6 cellular contexts compared by ENCODE assay signal in the genomic region with DNA sequence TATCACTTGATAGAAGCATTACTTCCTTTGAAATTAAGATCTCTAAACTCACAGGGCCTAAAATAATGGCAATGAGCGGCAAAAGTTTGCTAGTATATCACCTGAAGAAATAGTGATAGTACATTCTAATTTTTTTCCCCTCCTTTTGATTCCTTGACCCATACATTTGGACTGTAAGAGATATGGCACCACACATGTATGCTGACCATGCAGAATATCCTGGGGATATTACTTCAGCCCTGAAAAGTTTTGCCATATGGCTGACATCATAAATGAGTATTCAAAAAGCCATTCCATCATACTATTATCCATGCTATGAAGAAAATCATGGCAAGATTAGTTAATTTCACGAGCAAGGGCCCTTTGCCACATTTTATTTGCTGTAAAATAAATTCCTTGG.
DNase-seq lines count a peak whose midpoint lies in the region; ATAC-seq, FAIRE-seq and TF ChIP-seq lines count a peak whose summit lies in the region.
"Not testable (repeated sequence)": the region's sequence is repeated elsewhere in the genome, so short reads cannot be mapped to it uniquely, and the experiment has no call there.

No MANE protein-coding gene starts in this region.

- H3K14ac ChIP-seq in IMR-90 (replicated peaks; ENCODE audit: low read depth, low read length): not testable (repeated sequence)

- POLR2A ChIA-PET in A549 (lab: Yijun Ruan, JAX); IMR-90 (lab: Charles Lee; ENCODE audit: unreplicated experiment); K562 (lab: Yijun Ruan, JAX); HepG2 (lab: Yijun Ruan, JAX): not testable (repeated sequence)

- not testable (repeated sequence) for H2BK5ac ChIP-seq in IMR-90 (ENCODE audit: low read depth, low read length, poor library complexity, severe bottlenecking)

- TF ChIP-seq RAD21 in A549 (conservative IDR thresholded peaks at IDR 0.05 in 1 of 2, IDR thresholded peaks at IDR 0.05 in 1 of 2); IMR-90 (IDR thresholded peaks at IDR 0.05; ENCODE audit: low read length); K562 (CRISPR knock-in tag; conservative IDR thresholded peaks at IDR 0.05 in 1 of 2, IDR thresholded peaks at IDR 0.05 in 1 of 2); HepG2 (CRISPR knock-in tag; IDR thresholded peaks at IDR 0.05): not testable (repeated sequence)

- DNase-seq in A549 (ENCODE audit: low read depth in 1 of 2, low spot score in 1 of 2); D721Med (ENCODE audit: insufficient read length, low spot score); H54 (ENCODE audit: insufficient read length, low spot score); IMR-90; K562 (ENCODE audit: extremely low read depth in 1 of 4, low spot score in 3 of 4); HepG2 (ENCODE audit: low spot score): not testable (repeated sequence)

- not testable (repeated sequence) for TF ChIP-seq EP300 in A549 (IDR thresholded peaks at IDR 0.05); K562 (IDR thresholded peaks at IDR 0.05; ENCODE audit: low read length); HepG2 (IDR thresholded peaks at IDR 0.05; ENCODE audit: low read depth in 2 of 2, low read length in 2 of 2); HepG2 (CRISPR knock-in tag; IDR thresholded peaks at IDR 0.05; ENCODE audit: borderline replicate concordance)

- not testable (repeated sequence) for H3K27me3 ChIP-seq in IMR-90 (ENCODE audit: control insufficient read depth, insufficient read depth, low read length); K562 (ENCODE audit: control insufficient read depth in 2 of 2, insufficient read depth in 2 of 2, low read length in 2 of 2); HepG2 (ENCODE audit: control insufficient read depth in 1 of 2, insufficient read depth in 2 of 2, low read length in 2 of 2)

- H3K27ac ChIP-seq in A549; IMR-90 (ENCODE audit: insufficient read depth, low read length); K562 (ENCODE audit: extremely low read depth, low read depth, low read length); HepG2 (ENCODE audit: extremely low read length, insufficient read depth, low read length): not testable (repeated sequence)

- not testable (repeated sequence) for BruUV-seq in IMR-90 (replicated peaks; lab: Mats Ljungman, UMichigan); K562 (replicated peaks; lab: Mats Ljungman, UMichigan); HepG2 (replicated peaks; lab: Mats Ljungman, UMichigan)

- not testable (repeated sequence) for H3K9me3 ChIP-seq in A549; IMR-90 (ENCODE audit: control insufficient read depth, insufficient read depth, low read length); K562 (replicated peaks; ENCODE audit: control insufficient read depth, insufficient read depth, low read depth, low read length); HepG2 (ENCODE audit: low read length)

- not testable (repeated sequence) for H3K18ac ChIP-seq in IMR-90 (ENCODE audit: low read depth, low read length)

- H3K4me3 ChIP-seq in A549; IMR-90 (ENCODE audit: insufficient read depth, low read depth, low read length); K562; HepG2 (replicated peaks in 1 of 3; ENCODE audit: insufficient read depth in 1 of 3, low read depth in 2 of 3, low read length in 3 of 3): not testable (repeated sequence)

- not testable (repeated sequence) for H3K56ac ChIP-seq in IMR-90 (ENCODE audit: extremely low read depth, insufficient read depth, low read length)

- not testable (repeated sequence) for TF ChIP-seq POLR2A in A549 (IDR thresholded peaks at IDR 0.05; ENCODE audit: low read length); H54 (IDR thresholded peaks at IDR 0.05; ENCODE audit: low read depth, low read length); IMR-90 (IDR thresholded peaks at IDR 0.05; ENCODE audit: low read depth, low read length); K562 (conservative IDR thresholded peaks at IDR 0.05); HepG2 (IDR thresholded peaks at IDR 0.05; ENCODE audit: insufficient read depth in 1 of 2, low read depth in 2 of 2, low read length in 2 of 2)

- CTCF ChIA-PET in A549 (lab: Yijun Ruan, JAX); IMR-90 (lab: Yijun Ruan, JAX); K562 (lab: Yijun Ruan, JAX; ENCODE audit: low intra/inter-chr PET ratio); HepG2 (lab: Yijun Ruan, JAX; ENCODE audit: low intra/inter-chr PET ratio, low total read pairs): not testable (repeated sequence)

- not testable (repeated sequence) for H2BK15ac ChIP-seq in IMR-90 (ENCODE audit: low read depth, low read length)

- not testable (repeated sequence) for ATAC-seq in A549; IMR-90 (ENCODE audit: low read depth); K562; HepG2

- FAIRE-seq in A549 (lab: Jason Lieb, UNC); K562 (lab: Jason Lieb, UNC); HepG2 (lab: Jason Lieb, UNC): not testable (repeated sequence)
- FAIRE-seq in D721Med (lab: Jason Lieb, UNC) (peak; percentile 29), H54 (lab: Jason Lieb, UNC) (peak; percentile 15)

- H3K23ac ChIP-seq in IMR-90 (ENCODE audit: low read depth, low read length): not testable (repeated sequence)

- not testable (repeated sequence) for H3K4me2 ChIP-seq in A549; IMR-90 (ENCODE audit: low read depth, low read length); K562 (ENCODE audit: insufficient read depth, low read length); HepG2 (ENCODE audit: low read depth, low read length)

- dilution Hi-C loops in IMR-90 (cut with HindIII; ENCODE audit: low sequenced_read_pairs, unreplicated experiment): not testable (repeated sequence)

- WGBS in A549 (ENCODE audit: missing lambda C conversion rate): 30% methylated on average over 2 of the region's 2 CpGs
- WGBS in IMR-90 (ENCODE audit: extremely low coverage in 2 of 2, insufficient read length in 1 of 2), 2 experiments: no CpG with 5 or more reads among the region's 2 CpGs
- WGBS in K562 (ENCODE audit: insufficient coverage, low coverage, missing lambda C conversion rate): 30% methylated on average over 2 of the region's 2 CpGs
- WGBS in HepG2 (ENCODE audit: low lambda C conversion rate): 0% methylated on average over 2 of the region's 2 CpGs

- H3K9me1 ChIP-seq in IMR-90 (ENCODE audit: insufficient read depth, low read length); K562 (ENCODE audit: control insufficient read depth, insufficient read depth, low read length): not testable (repeated sequence)

- not testable (repeated sequence) for H3K79me1 ChIP-seq in IMR-90 (ENCODE audit: low read depth in 1 of 2, low read length in 2 of 2)

- H2AFZ ChIP-seq in IMR-90 (replicated peaks; ENCODE audit: low read length, poor library complexity); K562 (ENCODE audit: low read depth, low read length); HepG2 (ENCODE audit: low read length): not testable (repeated sequence)

- TF ChIP-seq CTCF in A549 (IDR thresholded peaks at IDR 0.05); D721Med (IDR thresholded peaks at IDR 0.05; ENCODE audit: insufficient read depth, missing control alignments); IMR-90 (conservative IDR thresholded peaks at IDR 0.05; ENCODE audit: low read depth, low read length); K562 (IDR thresholded peaks at IDR 0.05 in 2 of 3, conservative IDR thresholded peaks at IDR 0.05 in 1 of 3; ENCODE audit: insufficient read depth in 2 of 3, low read depth in 1 of 3, low read length in 3 of 3); HepG2 (CRISPR knock-in tag; IDR thresholded peaks at IDR 0.05): not testable (repeated sequence)

- not testable (repeated sequence) for H3K36me3 ChIP-seq in IMR-90 (ENCODE audit: control insufficient read depth, insufficient read depth, low read length); K562 (ENCODE audit: control insufficient read depth, insufficient read depth, low read length); HepG2 (replicated peaks in 1 of 2; ENCODE audit: control insufficient read depth in 1 of 2, insufficient read depth in 2 of 2, low read length in 2 of 2)

- not testable (repeated sequence) for H3K4me1 ChIP-seq in A549; IMR-90 (ENCODE audit: control insufficient read depth, insufficient read depth, low read length); K562 (replicated peaks in 1 of 2; ENCODE audit: control insufficient read depth in 2 of 2, insufficient read depth in 2 of 2, low read length in 2 of 2); HepG2 (ENCODE audit: insufficient read depth, low read length)

- not testable (repeated sequence) for H2AK5ac ChIP-seq in IMR-90 (ENCODE audit: low read depth, low read length)

- H2AK9ac ChIP-seq in IMR-90 (replicated peaks; ENCODE audit: low read depth, low read length, poor library complexity): not testable (repeated sequence)

- in situ Hi-C loops in IMR-90 (cut with MboI; ENCODE audit: low sequenced_read_pairs); K562 (cut with MboI); HepG2 (cut with HindIII; ENCODE audit: extremely low pct_ligation_motif_present, low pct_unique_long_range_greater_than_20kb): not testable (repeated sequence)

- not testable (repeated sequence) for H2BK120ac ChIP-seq in IMR-90 (ENCODE audit: low read depth, low read length)

- H4K91ac ChIP-seq in IMR-90 (ENCODE audit: insufficient read depth, low read depth, low read length): not testable (repeated sequence)

- H4K8ac ChIP-seq in IMR-90 (ENCODE audit: low read depth in 2 of 2, low read length in 2 of 2): not testable (repeated sequence)

- H4K5ac ChIP-seq in IMR-90 (ENCODE audit: low read depth, low read length): not testable (repeated sequence)

- not testable (repeated sequence) for H3K79me2 ChIP-seq in K562 (ENCODE audit: control insufficient read depth, insufficient read depth, low read length); HepG2 (ENCODE audit: insufficient read depth, low read length)

- H4K20me1 ChIP-seq in IMR-90 (ENCODE audit: insufficient read depth, low read length); K562 (replicated peaks; ENCODE audit: control insufficient read depth, insufficient read depth, low read length); HepG2 (ENCODE audit: insufficient read depth, low read length): not testable (repeated sequence)

- H2BK20ac ChIP-seq in IMR-90 (ENCODE audit: low read depth, low read length): not testable (repeated sequence)

- not testable (repeated sequence) for H3K9ac ChIP-seq in IMR-90 (ENCODE audit: low read depth, low read length); K562 (ENCODE audit: insufficient read depth in 1 of 2, low read depth in 2 of 2, low read length in 2 of 2); HepG2 (ENCODE audit: insufficient read depth, low read depth, low read length)

- H3K4ac ChIP-seq in IMR-90 (ENCODE audit: low read depth, low read length): not testable (repeated sequence)

- intact Hi-C loops in IMR-90 (cut with micrococcal nuclease); K562 (cut with micrococcal nuclease); HepG2 (cut with micrococcal nuclease; ENCODE audit: unreplicated experiment): not testable (repeated sequence)
